9 cellular contexts compared by ENCODE assay signal in genomic region chr19:1465191-1466016, GRCh38. TPM values are rescaled to one million over a fixed set of nuclear protein-coding genes. Genes with fewer than 3 reads are reported as not detected.
A peak's percentile ranks its signal among the peaks of the same experiment; 100 is the strongest.
DNase-seq lines count a peak whose midpoint lies in the region; ATAC-seq and TF ChIP-seq lines count a peak whose summit lies in the region.
"Had no signal": no experiment of that assay in that cellular context is flagged by ENCODE, and none has a peak within 500 bp of the region (broad histone marks: within the 10 kb centered on the region; RNA-seq: fewer than 3 reads in every experiment).

No MANE protein-coding gene starts in this region.

- ATAC-seq in activated T-cell treated with anti-CD3 and anti-CD28 coated beads, Interleukin-2, amount 50 U/mL, for 72 hours (replicated peaks in 1 of 2): peak in 1 of 2 donors; percentile 48
- ATAC-seq in stimulated activated naive CD8-positive, alpha-beta T cell treated with anti-CD3 and anti-CD28 coated beads, Interleukin-15, Interleukin-2, amounts not matched to agents 100 U/mL and 50 U/mL, for 24 hours: peak; percentile 34
- ATAC-seq in GM21717 (IDR thresholded peaks at IDR 0.05; ENCODE audit: unreplicated experiment): no peak

- no peaks in the 10 kb centered on the region for H3K36me3 Mint-ChIP-seq in activated T-cell treated with anti-CD3 and anti-CD28 coated beads, Interleukin-2, amount 50 U/mL, for 72 hours (ENCODE audit: insufficient read depth in 2 of 2)
- H3K36me3 Mint-ChIP-seq: CD4-positive, alpha-beta memory T cell had no signal

- no peaks in the 10 kb centered on the region for H3K27me3 Mint-ChIP-seq in activated T-cell treated with anti-CD3 and anti-CD28 coated beads, Interleukin-2, amount 50 U/mL, for 72 hours (ENCODE audit: low read depth)
- H3K27me3 Mint-ChIP-seq: CD4-positive, alpha-beta memory T cell had no signal

- peaks cover 4% of the 10 kb centered on the region for H3K4me1 Mint-ChIP-seq in activated T-cell treated with anti-CD3 and anti-CD28 coated beads, Interleukin-2, amount 50 U/mL, for 72 hours (ENCODE audit: low read depth)

- TF ChIP-seq CTCF in lower leg skin (IDR thresholded peaks at IDR 0.05): no peak

- 28 to 66% methylated on average over 18 to 54 of the region's 83 CpGs for WGBS in lower leg skin, 2 donors

- no peak overlapping the region for H3K4me3 Mint-ChIP-seq in activated T-cell treated with anti-CD3 and anti-CD28 coated beads, Interleukin-2, amount 50 U/mL, for 72 hours
- H3K4me3 Mint-ChIP-seq: CD4-positive, alpha-beta memory T cell had no signal

- intact Hi-C loops in lower leg skin (cut with DNase I; ENCODE audit: low total_unique reads): no loop called here

- no peaks in the 10 kb centered on the region for H3K9me3 Mint-ChIP-seq in activated T-cell treated with anti-CD3 and anti-CD28 coated beads, Interleukin-2, amount 50 U/mL, for 72 hours
- H3K9me3 Mint-ChIP-seq: CD4-positive, alpha-beta memory T cell had no signal

- TF ChIP-seq POLR2A in lower leg skin (IDR thresholded peaks at IDR 0.05): no peak

- H3K4me3 ChIP-seq in lower leg skin (ENCODE audit: low read depth, poor library complexity, severe bottlenecking): no peak overlapping the region

- peak; percentile 39 for DNase-seq in activated CD4-positive, alpha-beta T cell treated with anti-CD3 and anti-CD28 coated beads, Interleukin-2, amount 50 U/mL, for 1 hour
- DNase-seq in activated CD4-positive, alpha-beta T cell treated with anti-CD3 and anti-CD28 coated beads for 48 hours: no peak
- DNase-seq in activated T-cell treated with anti-CD3 and anti-CD28 coated beads, Interleukin-2, amount 50 U/mL, for 72 hours: peak; percentile 47 to 65
- DNase-seq in hepatic stellate cell (ENCODE audit: low spot score) (peak; percentile 86), T-helper 9 cell (no peak), lower leg skin (ENCODE audit: low spot score in 2 of 2) (no peak)
- DNase-seq in stimulated activated naive CD8-positive, alpha-beta T cell treated with anti-CD3 and anti-CD28 coated beads, Interleukin-15, Interleukin-2, amounts not matched to agents 100 U/mL and 50 U/mL, for 24 hours: peak; percentile 51

- H3K27ac Mint-ChIP-seq in activated T-cell treated with anti-CD3 and anti-CD28 coated beads, Interleukin-2, amount 50 U/mL, for 72 hours: no peak overlapping the region
- H3K27ac Mint-ChIP-seq: CD4-positive, alpha-beta memory T cell had no signal

RNA-seq across cellular contexts. Expression of gene C19orf25, which starts 13.6 kb away (rescaled TPM):
- 10 to 100 TPM; 28.1 to 31.7 TPM for total RNA-seq in activated T-cell treated with anti-CD3 and anti-CD28 coated beads, Interleukin-2, amount 50 U/mL, for 72 hours
- 10 to 100 TPM; 34.3 to 49.6 (median 45.7) TPM for total RNA-seq in lower leg skin

RNA-seq across cellular contexts. Expression of gene APC2, which starts 15.5 kb away (rescaled TPM):
- under 1 TPM; 0.02 to 0.14 TPM for total RNA-seq in activated T-cell treated with anti-CD3 and anti-CD28 coated beads, Interleukin-2, amount 50 U/mL, for 72 hours
- 1 to 10 TPM in 1 of 4 donors, under 1 TPM in 2, not detected in 1; 0.11 to 1.1 (median 0.23) TPM for total RNA-seq in lower leg skin
- total RNA-seq: CD4-positive, alpha-beta memory T cell had no signal

RNA-seq across cellular contexts. Expression of gene PCSK4, which starts 24.7 kb away (rescaled TPM):
- 10 to 100 TPM; 13.3 to 16.6 TPM for total RNA-seq in activated T-cell treated with anti-CD3 and anti-CD28 coated beads, Interleukin-2, amount 50 U/mL, for 72 hours
- 1 to 10 TPM; 1.2 to 6.5 (median 2.9) TPM for total RNA-seq in lower leg skin

RNA-seq across cellular contexts. Expression of gene REEP6, which starts 25.6 kb away (rescaled TPM):
- total RNA-seq in activated T-cell treated with anti-CD3 and anti-CD28 coated beads, Interleukin-2, amount 50 U/mL, for 72 hours: 1 to 10 TPM; 1.7 to 3.8 TPM
- total RNA-seq in lower leg skin: 1 to 10 TPM; 6.3 to 8.8 (median 6.6) TPM

RNA-seq across cellular contexts. Expression of gene RPS15, which starts 27.2 kb away (rescaled TPM):
- total RNA-seq in activated T-cell treated with anti-CD3 and anti-CD28 coated beads, Interleukin-2, amount 50 U/mL, for 72 hours: 1,000 to 10,000 TPM; 1,293 to 1,490 TPM
- 1,000 to 10,000 TPM; 2,226 to 7,190 (median 4,396) TPM for total RNA-seq in lower leg skin

Comparison
In these comparisons a context has a peak if more than half of its experiments do, and no peak if none do; other contexts are left out.
1. DNase-seq: peak in activated CD4-positive, alpha-beta T cell treated with anti-CD3 and anti-CD28 coated beads, Interleukin-2, amount 50 U/mL, for 1 hour (single experiment), activated T-cell treated with anti-CD3 and anti-CD28 coated beads, Interleukin-2, amount 50 U/mL, for 72 hours (2 of 2), hepatic stellate cell (single experiment) and stimulated activated naive CD8-positive, alpha-beta T cell treated with anti-CD3 and anti-CD28 coated beads, Interleukin-15, Interleukin-2, amounts not matched to agents 100 U/mL and 50 U/mL, for 24 hours (single experiment); none in activated CD4-positive, alpha-beta T cell treated with anti-CD3 and anti-CD28 coated beads for 48 hours (single experiment), T-helper 9 cell (single experiment) and lower leg skin (0 of 2).